ENCODE assay signal across 1 cellular context in genomic region chr14:95308073-95308472, GRCh38.
TF ChIP-seq lines count a peak whose summit lies in the region.

No MANE protein-coding gene starts in this region.

TF ChIP-seq in liver, 16 proteins besides CTCF, POLR2A, EP300 and RAD21 (continued from another document):
- TF ChIP-seq MAX (IDR thresholded peaks at IDR 0.05) (no peak), REST (IDR thresholded peaks at IDR 0.05) (no peak), TAF1 (conservative IDR thresholded peaks at IDR 0.05) (no peak), NR2F2 (IDR thresholded peaks at IDR 0.05) (no peak), EGR1 (IDR thresholded peaks at IDR 0.05; ENCODE audit: low read depth in 2 of 2) (no peak), SP1 (IDR thresholded peaks at IDR 0.05) (no peak), FOXA1 (IDR thresholded peaks at IDR 0.05) (no peak)
